In genomic region chr1:184222561-184223157, GRCh38 we compare ENCODE assay signal across 9 cellular contexts.
DNase-seq lines count a peak whose midpoint lies in the region; ATAC-seq, FAIRE-seq and TF ChIP-seq lines count a peak whose summit lies in the region.
"Had no signal": no experiment of that assay in that cellular context is flagged by ENCODE, and none has a peak within 500 bp of the region (broad histone marks: within the 10 kb centered on the region; RNA-seq: fewer than 3 reads in every experiment).

No MANE protein-coding gene starts in this region.

- H3K4me3 Mint-ChIP-seq in Calu3 (ENCODE audit: low read depth, unreplicated experiment): peak overlapping the region; percentile 39
- H3K4me3 Mint-ChIP-seq: activated B cell treated with CpG ODN at 0.5 μM for 24 hours had no signal

- ATAC-seq in left cardiac atrium (peak; percentile 60), GM21529 (IDR thresholded peaks at IDR 0.05; ENCODE audit: unreplicated experiment) (no peak), HG02981 (IDR thresholded peaks at IDR 0.05; ENCODE audit: unreplicated experiment) (no peak)

- no peak overlapping the region for H3K27ac Mint-ChIP-seq in Calu3 (ENCODE audit: unreplicated experiment)
- H3K27ac Mint-ChIP-seq: activated B cell treated with CpG ODN at 0.5 μM for 24 hours had no signal

- H3K36me3 Mint-ChIP-seq in Calu3 (ENCODE audit: insufficient read depth, unreplicated experiment): no peaks in the 10 kb centered on the region

- intact Hi-C loops in Calu3 (cut with micrococcal nuclease; ENCODE audit: unreplicated experiment) (loop anchor here (1.0 to 2.0 kb wide), 2 partner anchors 147 to 442 kb away; no protein-coding TSS in a partner anchor), left cardiac atrium (cut with DNase I) (loop anchor here (2.0 to 10.0 kb wide), 3 partner anchors 145 to 442 kb away; no protein-coding TSS in a partner anchor)

- peaks cover 13% of the 10 kb centered on the region for H3K4me1 ChIP-seq in adipocyte (ENCODE audit: control insufficient read depth, insufficient read depth, low read length)

- H3K27me3 ChIP-seq in adipocyte (replicated peaks; ENCODE audit: control insufficient read depth, insufficient read depth, low read length): no peaks in the 10 kb centered on the region

- CTCF ChIA-PET in Calu3 (lab: Charles Lee): interaction anchor here (0.7 to 1.8 kb wide), 7 partner anchors 10 to 441 kb away, joined by 3 to 10 read pairs (median 3); no protein-coding TSS in a partner anchor

- H3K27me3 Mint-ChIP-seq in Calu3 (ENCODE audit: unreplicated experiment): peaks cover 27% of the 10 kb centered on the region
- H3K27me3 Mint-ChIP-seq: activated B cell treated with CpG ODN at 0.5 μM for 24 hours had no signal

- no peaks in the 10 kb centered on the region for H3K9me3 ChIP-seq in adipocyte (ENCODE audit: control insufficient read depth, low read length)

- peak; percentile 4 for FAIRE-seq in RCC 7860 (lab: Jason Lieb, UNC)

- H3K36me3 ChIP-seq in adipocyte (ENCODE audit: control insufficient read depth, insufficient read depth, low read length, severe bottlenecking): no peaks in the 10 kb centered on the region

- H3K4me3 ChIP-seq in adipocyte (ENCODE audit: low read length): peak overlapping the region; percentile 70

- H3K9me3 Mint-ChIP-seq in Calu3 (ENCODE audit: low read depth, unreplicated experiment): no peaks in the 10 kb centered on the region
- H3K9me3 Mint-ChIP-seq: activated B cell treated with CpG ODN at 0.5 μM for 24 hours had no signal

- no peaks in the 10 kb centered on the region for H3K4me1 Mint-ChIP-seq in Calu3 (ENCODE audit: low read depth, unreplicated experiment)
- H3K4me1 Mint-ChIP-seq: activated B cell treated with CpG ODN at 0.5 μM for 24 hours had no signal

- peak; percentile 97 for TF ChIP-seq CTCF in Calu3 (IDR thresholded peaks at IDR 0.05; ENCODE audit: unreplicated experiment)

- no TSS peak for BruUV-seq in Calu3 (replicated peaks; lab: Mats Ljungman, UMichigan)

- H3K9ac ChIP-seq in adipocyte (ENCODE audit: low read length): peak overlapping the region; percentile 44

- peak; percentile 78 for DNase-seq in Calu3
- DNase-seq in HK-2 (ENCODE audit: unreplicated experiment): peak; percentile 60
- DNase-seq in RCC 7860 (ENCODE audit: low spot score): peak; percentile 37
- DNase-seq in adipocyte (ENCODE audit: low read depth): peak; percentile 72
- peak; percentile 37 for DNase-seq in left cardiac atrium
- DNase-seq in retina: peak; percentile 54
- DNase-seq: activated B cell treated with CpG ODN at 0.5 μM for 24 hours had no signal

Comparison
In these comparisons a context has a peak if more than half of its experiments do, and no peak if none do; other contexts are left out.
1. ATAC-seq: peak in left cardiac atrium (2 of 2); none in GM21529 (single experiment) and HG02981 (single experiment).
2. Peak in every context shown above with its lines, with median percentiles within 50 percentile points of each other: DNase-seq.